In genomic region chr18:77526962-77527361, GRCh38 we compare ENCODE assay signal across 26 cellular contexts.
DNase-seq lines count a peak whose midpoint lies in the region; FAIRE-seq and TF ChIP-seq lines count a peak whose summit lies in the region.
"Had no signal": no experiment of that assay in that cellular context is flagged by ENCODE, and none has a peak within 500 bp of the region (broad histone marks: within the 10 kb centered on the region; RNA-seq: fewer than 3 reads in every experiment).

No MANE protein-coding gene starts in this region.

- H3K4me3 ChIP-seq in H1 (ENCODE audit: extremely low read depth in 1 of 4, insufficient read depth in 2 of 4, low read depth in 3 of 4, low read length in 4 of 4): no peak overlapping the region
- peak overlapping the region in 1 of 2 donors; percentile 57 for H3K4me3 ChIP-seq in neuronal stem cell (ENCODE audit: low read length in 2 of 2)
- H3K4me3 ChIP-seq in sigmoid colon: no peak overlapping the region
- H3K4me3 ChIP-seq: A549; BLaER1 treated with 17β-estradiol and CSF1 and Interleukin-3, amounts not matched to agents 10 nM and 100 nM; GM23248 had no signal

- intact Hi-C loops in sigmoid colon (cut with DNase I): no loop called here

- no peak overlapping the region for H3K4ac ChIP-seq in H9 (ENCODE audit: low read depth, low read length)
- peak overlapping the region; percentile 34 for H3K4ac ChIP-seq in H1 (replicated peaks; ENCODE audit: insufficient read length, low read depth, low read length)
- no peak overlapping the region for H3K4ac ChIP-seq in neuronal stem cell (ENCODE audit: low read length)

- FAIRE-seq in HTR-8/SVneo (lab: Jason Lieb, UNC) (peak; percentile 42), H1 (lab: Jason Lieb, UNC) (no peak)
- FAIRE-seq: A549, D721Med, GM12891, H54 had no signal

- H3K4me1 ChIP-seq in H9 (ENCODE audit: insufficient read depth, low read length) (no peaks in the 10 kb centered on the region), H1 (replicated peaks in 1 of 4; ENCODE audit: control insufficient read depth in 3 of 4, insufficient read depth in 4 of 4, low read length in 3 of 4) (peaks cover 0 to 5% (median 0%) of the 10 kb centered on the region in 4 experiments; a peak in 1 of 7 replicates), neuronal stem cell (ENCODE audit: control insufficient read depth in 2 of 2, insufficient read depth in 1 of 2, low read depth in 1 of 2, low read length in 2 of 2) (no peaks in the 10 kb centered on the region), sigmoid colon (no peaks in the 10 kb centered on the region)
- H3K4me1 ChIP-seq: A549 had no signal

- no peak overlapping the region for H2BK15ac ChIP-seq in H9 (ENCODE audit: low read depth, low read length)
- peak overlapping the region; percentile 54 for H2BK15ac ChIP-seq in H1 (ENCODE audit: low read length)
- no peak overlapping the region for H2BK15ac ChIP-seq in neuronal stem cell (ENCODE audit: low read length)

- no peak overlapping the region for H3K27ac ChIP-seq in H9 (ENCODE audit: insufficient read length, low read depth, low read length)
- H3K27ac ChIP-seq in H1 (ENCODE audit: low read depth, low read length): no peak overlapping the region
- H3K27ac ChIP-seq in neuronal stem cell (replicated peaks; ENCODE audit: low read length): no peak overlapping the region
- H3K27ac ChIP-seq in sigmoid colon: no peak overlapping the region
- H3K27ac ChIP-seq: A549; BLaER1 treated with 17β-estradiol and CSF1 and Interleukin-3, amounts not matched to agents 10 nM and 100 nM; GM23248 had no signal

- WGBS in H9 (ENCODE audit: extremely low coverage, insufficient read length, low lambda C conversion rate): no CpG with 5 or more reads among the region's 8 CpGs
- 88% methylated on average over 8 of the region's 8 CpGs; no CpG with 5 or more reads in 1 of the 2 experiments for WGBS in H1 (ENCODE audit: extremely low coverage in 1 of 2, insufficient coverage in 1 of 2, insufficient read length in 1 of 2, insufficient replicate concordance in 2 of 2, low coverage in 1 of 2, low lambda C conversion rate in 2 of 2, missing lambda C conversion rate in 1 of 2), 2 experiments
- no CpG with 5 or more reads among the region's 8 CpGs for WGBS in neuronal stem cell (ENCODE audit: extremely low coverage in 2 of 2, insufficient read length in 2 of 2, insufficient replicate concordance in 1 of 2), 2 donors
- WGBS in sigmoid colon, 2 donors: 94% methylated on average over 8 of the region's 8 CpGs

- DNase-seq in H9 (no peak), HTR-8/SVneo (ENCODE audit: insufficient read length, low spot score) (no peak), H1 (ENCODE audit: low read depth in 1 of 2, low spot score in 2 of 2) (no peak), neuronal stem cell (ENCODE audit: low spot score) (no peak), H4 (ENCODE audit: low spot score) (no peak), sigmoid colon (no peak), SKM-1 (lab: John Stamatoyannopoulos, UW; ENCODE audit: unreplicated experiment) (no peak)
- no peak for DNase-seq in activated T-cell treated with anti-CD3 and anti-CD28 coated beads, Interleukin-2, amount 50 U/mL, for 1 hour
- DNase-seq: 8988T; ACHN; AML-193; BE2C; CD4-positive, alpha-beta T cell; CD8-positive, alpha-beta memory T cell; DMS 273 treated with DMSO at 0.1 percent for 48 hours; DMS79; EL; GF-D8; GM23248; HCEC 1CT had no signal

- TF ChIP-seq EP300 in H1 (IDR thresholded peaks at IDR 0.05; ENCODE audit: borderline replicate concordance in 1 of 2, low read depth in 2 of 2, low read length in 2 of 2) (no peak), sigmoid colon (IDR thresholded peaks at IDR 0.05) (no peak)

- TF ChIP-seq POLR2A in H1 (IDR thresholded peaks at IDR 0.05; ENCODE audit: control extremely low read depth in 1 of 2, low read depth in 2 of 2, low read length in 2 of 2) (no peak), sigmoid colon (IDR thresholded peaks at IDR 0.05) (no peak)

- no peaks in the 10 kb centered on the region for H3K27me3 Mint-ChIP-seq in H9 (ENCODE audit: low read depth)
- H3K27me3 Mint-ChIP-seq: CD4-positive, alpha-beta T cell had no signal

- peaks cover 0 to 7% (median 5%) of the 10 kb centered on the region in 3 experiments; a peak in 2 of 7 replicates for H3K36me3 Mint-ChIP-seq in H9 (ENCODE audit: insufficient read depth in 1 of 3, low read depth in 3 of 3)
- H3K36me3 Mint-ChIP-seq: CD14-positive monocyte; CD8-positive, alpha-beta memory T cell had no signal

- H2BK12ac ChIP-seq in H9 (ENCODE audit: insufficient read length, low read depth, low read length) (no peak overlapping the region), H1 (ENCODE audit: low read depth, low read length) (peak overlapping the region; percentile 23; the same call in 1 of the 2 replicates), neuronal stem cell (ENCODE audit: low read length) (peak overlapping the region; percentile 47)

- H3K23ac ChIP-seq in H9 (ENCODE audit: insufficient read length, low read depth, low read length) (peak overlapping the region; percentile 64), H1 (ENCODE audit: insufficient read length) (no peak overlapping the region), neuronal stem cell (ENCODE audit: low read depth, low read length, poor library complexity) (peak overlapping the region; percentile 69)

- H3K56ac ChIP-seq in H9 (ENCODE audit: insufficient read length, low read depth, low read length): no peak overlapping the region
- no peak overlapping the region for H3K56ac ChIP-seq in H1 (replicated peaks; ENCODE audit: insufficient read length, low read depth, low read length)

- H3K27me3 ChIP-seq in H9 (ENCODE audit: insufficient read depth, low read length) (no peaks in the 10 kb centered on the region), H1 (replicated peaks in 1 of 4; ENCODE audit: control insufficient read depth in 3 of 4, extremely low read depth in 1 of 4, insufficient read depth in 3 of 4, low read length in 3 of 4) (no peaks in the 10 kb centered on the region), neuronal stem cell (ENCODE audit: control insufficient read depth in 3 of 3, insufficient read depth in 3 of 3, low read depth in 1 of 3, low read length in 3 of 3) (peaks cover 0 to 1% (median 0%) of the 10 kb centered on the region in 3 experiments), sigmoid colon (no peaks in the 10 kb centered on the region)
- H3K27me3 ChIP-seq: BE2C; BLaER1 treated with 17β-estradiol and CSF1 and Interleukin-3, amounts not matched to agents 10 nM and 100 nM had no signal

- no peak for TF ChIP-seq RAD21 in H1 (IDR thresholded peaks at IDR 0.05 in 1 of 2, conservative IDR thresholded peaks at IDR 0.05 in 1 of 2; ENCODE audit: low read depth in 2 of 2, low read length in 2 of 2)

- H3K14ac ChIP-seq in H9 (ENCODE audit: insufficient read depth, low read length) (no peak overlapping the region), H1 (ENCODE audit: insufficient read length) (no peak overlapping the region), neuronal stem cell (ENCODE audit: low read length) (peak overlapping the region; percentile 94)

- H3K18ac ChIP-seq in H9 (ENCODE audit: insufficient read length, low read depth, low read length) (no peak overlapping the region), H1 (ENCODE audit: extremely low read depth, low read length) (no peak overlapping the region), neuronal stem cell (ENCODE audit: low read length) (no peak overlapping the region)

- no peak overlapping the region for H2BK20ac ChIP-seq in H9 (ENCODE audit: low read depth, low read length, poor library complexity, severe bottlenecking)
- H2BK20ac ChIP-seq in H1 (ENCODE audit: low read length): no peak overlapping the region; the same call in 1 of the 2 replicates

- H3K79me1 ChIP-seq in H9 (ENCODE audit: insufficient read depth, low read depth, low read length, poor library complexity, severe bottlenecking) (no peaks in the 10 kb centered on the region), H1 (ENCODE audit: low read depth, low read length) (peaks cover 5% of the 10 kb centered on the region; the same call in 1 of the 2 replicates), neuronal stem cell (ENCODE audit: low read depth, low read length) (no peaks in the 10 kb centered on the region)

- H3K4me1 Mint-ChIP-seq in H9: peaks cover 0 to 5% of the 10 kb centered on the region in 2 experiments; a peak in 2 of 4 replicates
- H3K4me1 Mint-ChIP-seq: CD8-positive, alpha-beta memory T cell had no signal

- no peak overlapping the region for H2BK5ac ChIP-seq in H9 (ENCODE audit: insufficient read length, low read length)
- H2BK5ac ChIP-seq in H1 (ENCODE audit: low read depth, low read length): no peak overlapping the region; the same call in 1 of the 2 replicates
- H2BK5ac ChIP-seq in neuronal stem cell (ENCODE audit: low read length): no peak overlapping the region

- CTCF ChIA-PET in H1 (lab: Charles Lee; ENCODE audit: partially characterized antibody): interaction anchor here (1.1 kb wide), 1 partner anchor 304 kb away, joined by 3 read pairs; no protein-coding TSS in a partner anchor

- no peaks in the 10 kb centered on the region for H3K9me3 ChIP-seq in H9 (ENCODE audit: control insufficient read depth, low read depth, low read length)
- H3K9me3 ChIP-seq in H1 (ENCODE audit: insufficient read depth in 2 of 2, low read depth in 1 of 2, low read length in 1 of 2): peaks cover 0 to 4% of the 10 kb centered on the region in 2 experiments; a peak in 2 of 4 replicates
- H3K9me3 ChIP-seq in neuronal stem cell (replicated peaks in 1 of 2; ENCODE audit: control insufficient read depth in 2 of 2, insufficient read depth in 1 of 2, low read depth in 1 of 2, low read length in 2 of 2): peaks cover 0 to 9% of the 10 kb centered on the region in 2 donors
- no peaks in the 10 kb centered on the region for H3K9me3 ChIP-seq in sigmoid colon
- H3K9me3 ChIP-seq: A549, BE2C had no signal

- peak overlapping the region; percentile 12 for H4K8ac ChIP-seq in H9 (replicated peaks; ENCODE audit: insufficient read length, low read depth, low read length)
- H4K8ac ChIP-seq in H1 (ENCODE audit: extremely low read depth, insufficient read depth, low read length): no peak overlapping the region
- H4K8ac ChIP-seq in neuronal stem cell (ENCODE audit: low read depth, low read length): peak overlapping the region; percentile 86

- H4K91ac ChIP-seq in H9 (ENCODE audit: insufficient read length, low read depth, low read length) (no peak overlapping the region), H1 (replicated peaks; ENCODE audit: insufficient read length, low read length) (peak overlapping the region; percentile 68), neuronal stem cell (ENCODE audit: low read depth, low read length, poor library complexity) (no peak overlapping the region)

- H4K5ac ChIP-seq in H9 (ENCODE audit: insufficient read length, low read depth, low read length) (no peak overlapping the region), H1 (ENCODE audit: insufficient read length, low read depth, low read length) (no peak overlapping the region)

- H3K4me2 ChIP-seq in H9 (ENCODE audit: insufficient read depth, insufficient read length, low read length) (no peak overlapping the region), H1 (ENCODE audit: insufficient read depth in 1 of 2, low read depth in 2 of 2, low read length in 2 of 2) (no peak overlapping the region), neuronal stem cell (ENCODE audit: insufficient read depth, low read length, poor library complexity, severe bottlenecking) (no peak overlapping the region)
- H3K4me2 ChIP-seq: A549; BLaER1 treated with 17β-estradiol and CSF1 and Interleukin-3, amounts not matched to agents 10 nM and 100 nM had no signal

- H2AK5ac ChIP-seq in H9 (ENCODE audit: insufficient read length, low read length) (no peak overlapping the region), H1 (ENCODE audit: low read depth, low read length) (no peak overlapping the region), neuronal stem cell (ENCODE audit: low read depth, low read length) (no peak overlapping the region)

- no peak overlapping the region for H3K9ac ChIP-seq in H9 (ENCODE audit: extremely low read depth, insufficient read length, low read length)
- H3K9ac ChIP-seq in H1 (replicated peaks in 1 of 4; ENCODE audit: extremely low read depth in 1 of 4, low read depth in 3 of 4, low read length in 3 of 4): no peak overlapping the region
- peak overlapping the region; percentile 24 for H3K9ac ChIP-seq in neuronal stem cell (ENCODE audit: low read depth, low read length, poor library complexity)
- H3K9ac ChIP-seq: BLaER1 treated with 17β-estradiol and CSF1 and Interleukin-3, amounts not matched to agents 10 nM and 100 nM; GM23248 had no signal

- H3K23me2 ChIP-seq in H9 (ENCODE audit: insufficient read length, low read depth, low read length, poor library complexity, severe bottlenecking): no peaks in the 10 kb centered on the region
- H3K23me2 ChIP-seq in H1 (ENCODE audit: low read depth, low read length): no peaks in the 10 kb centered on the region

- TF ChIP-seq CTCF in H9 (conservative IDR thresholded peaks at IDR 0.05): no peak
- no peak for TF ChIP-seq CTCF in H1 (IDR thresholded peaks at IDR 0.05; ENCODE audit: control extremely low read depth in 1 of 3, insufficient read depth in 1 of 3, low read depth in 1 of 3, low read length in 3 of 3)
- TF ChIP-seq CTCF in sigmoid colon (IDR thresholded peaks at IDR 0.05): no peak

- no peak overlapping the region for H2BK120ac ChIP-seq in H9 (ENCODE audit: low read depth, low read length, poor library complexity, severe bottlenecking)
- H2BK120ac ChIP-seq in H1 (replicated peaks; ENCODE audit: low read depth, low read length): no peak overlapping the region
- no peak overlapping the region for H2BK120ac ChIP-seq in neuronal stem cell (ENCODE audit: low read depth, low read length)

- H4K20me1 ChIP-seq in H9 (ENCODE audit: control insufficient read depth, insufficient read depth, insufficient read length) (peaks cover 4% of the 10 kb centered on the region), H1 (replicated peaks in 1 of 2; ENCODE audit: control insufficient read depth in 1 of 2, insufficient read depth in 2 of 2, low read length in 2 of 2) (peaks cover 0 to 9% of the 10 kb centered on the region in 2 experiments)
- H4K20me1 ChIP-seq: BLaER1 treated with 17β-estradiol and CSF1 and Interleukin-3, amounts not matched to agents 10 nM and 100 nM had no signal

- POLR2A ChIA-PET in H1 (lab: Charles Lee; ENCODE audit: partially characterized antibody): no interaction called here

- peaks cover 5 to 8% of the 10 kb centered on the region in 2 experiments; a peak in 3 of 5 replicates for H3K9me3 Mint-ChIP-seq in H9
- H3K9me3 Mint-ChIP-seq: CD4-positive, alpha-beta T cell had no signal

- H3K4me3 Mint-ChIP-seq in H9: no peak overlapping the region
- H3K4me3 Mint-ChIP-seq: CD14-positive monocyte; CD4-positive, alpha-beta T cell; CD8-positive, alpha-beta memory T cell had no signal

- H2AFZ ChIP-seq in H9 (ENCODE audit: low read length) (no peak overlapping the region), H1 (ENCODE audit: low read length) (no peak overlapping the region), neuronal stem cell (ENCODE audit: low read length) (no peak overlapping the region)
- H2AFZ ChIP-seq: GM23248 had no signal

- H3K79me2 ChIP-seq in H9 (ENCODE audit: insufficient read depth, low read length) (no peaks in the 10 kb centered on the region), H1 (ENCODE audit: control insufficient read depth in 1 of 2, insufficient read depth in 2 of 2, low read length in 2 of 2) (no peaks in the 10 kb centered on the region)

- H3K36me3 ChIP-seq in H1 (ENCODE audit: control insufficient read depth in 2 of 4, insufficient read depth in 4 of 4, low read length in 3 of 4) (no peaks in the 10 kb centered on the region), neuronal stem cell (replicated peaks in 1 of 2; ENCODE audit: control insufficient read depth in 2 of 2, insufficient read depth in 2 of 2, low read length in 2 of 2) (peaks cover 0 to 2% of the 10 kb centered on the region in 2 donors), sigmoid colon (no peaks in the 10 kb centered on the region)
- H3K36me3 ChIP-seq: BE2C; BLaER1 treated with 17β-estradiol and CSF1 and Interleukin-3, amounts not matched to agents 10 nM and 100 nM had no signal

- H3K27ac Mint-ChIP-seq in H9: no peak overlapping the region
- H3K27ac Mint-ChIP-seq: CD4-positive, alpha-beta T cell; CD8-positive, alpha-beta memory T cell had no signal

- no peak overlapping the region for H3T11ph ChIP-seq in H9 (ENCODE audit: low read length)
